1 cellular context compared by ENCODE assay signal in the genomic region with DNA sequence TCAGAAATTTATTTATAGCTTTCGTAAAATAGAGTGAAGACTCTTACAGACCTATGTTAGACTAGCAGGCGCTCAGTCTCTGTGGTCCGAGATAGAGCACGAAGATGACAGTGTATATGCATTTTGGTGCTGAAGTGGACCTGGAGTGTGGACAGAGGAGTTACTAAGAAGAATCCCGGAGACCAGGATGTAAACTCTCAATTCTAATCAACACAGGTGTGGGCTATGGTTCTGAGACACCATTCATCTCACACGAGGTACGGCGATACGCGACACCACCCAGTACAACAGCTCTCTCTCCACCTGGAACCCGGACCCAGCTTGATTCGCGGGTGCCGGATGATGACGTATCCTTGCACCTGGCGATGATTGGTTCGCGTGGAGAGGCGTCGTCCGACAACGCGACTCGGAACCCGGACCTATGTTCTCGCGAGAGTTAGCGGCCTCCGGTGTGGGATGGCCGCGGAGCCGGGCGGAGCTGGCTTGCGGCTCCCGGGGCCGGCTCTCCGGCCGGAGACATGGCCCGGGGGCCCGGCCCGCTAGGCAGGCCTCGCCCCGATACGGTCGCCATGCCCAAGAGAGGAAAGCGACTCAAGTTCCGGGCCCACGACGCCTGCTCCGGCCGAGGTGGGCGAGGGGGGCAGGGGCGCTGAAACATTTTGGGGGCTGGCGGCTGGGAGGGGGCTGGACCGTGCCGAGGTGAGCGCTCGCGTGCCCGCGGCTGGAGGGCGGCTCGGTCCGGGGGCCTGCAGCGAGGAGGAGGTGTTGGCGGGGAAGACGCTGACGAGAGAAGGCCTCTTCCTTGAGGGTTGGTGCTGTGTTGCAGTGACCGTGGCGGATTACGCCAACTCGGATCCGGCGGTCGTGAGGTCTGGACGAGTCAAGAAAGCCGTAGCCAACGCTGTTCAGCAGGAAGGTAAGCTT.
TF ChIP-seq lines count a peak whose summit lies in the region.

TSS of gene TMEM183A (plus strand) at position 427 of the 924 bp plus-strand sequence. CDS start at position 519, 92 bp downstream.

TF ChIP-seq in WTC11, 78 proteins besides CTCF, POLR2A, EP300 and RAD21 (continued from another document and continues in another):
- TF ChIP-seq AFF4 (CRISPR knock-in tag; IDR thresholded peaks at IDR 0.05; ENCODE audit: borderline replicate concordance) = no peak
- no peak for TF ChIP-seq GABPB1 (CRISPR knock-in tag; IDR thresholded peaks at IDR 0.05)
- TF ChIP-seq, protein P1, sequence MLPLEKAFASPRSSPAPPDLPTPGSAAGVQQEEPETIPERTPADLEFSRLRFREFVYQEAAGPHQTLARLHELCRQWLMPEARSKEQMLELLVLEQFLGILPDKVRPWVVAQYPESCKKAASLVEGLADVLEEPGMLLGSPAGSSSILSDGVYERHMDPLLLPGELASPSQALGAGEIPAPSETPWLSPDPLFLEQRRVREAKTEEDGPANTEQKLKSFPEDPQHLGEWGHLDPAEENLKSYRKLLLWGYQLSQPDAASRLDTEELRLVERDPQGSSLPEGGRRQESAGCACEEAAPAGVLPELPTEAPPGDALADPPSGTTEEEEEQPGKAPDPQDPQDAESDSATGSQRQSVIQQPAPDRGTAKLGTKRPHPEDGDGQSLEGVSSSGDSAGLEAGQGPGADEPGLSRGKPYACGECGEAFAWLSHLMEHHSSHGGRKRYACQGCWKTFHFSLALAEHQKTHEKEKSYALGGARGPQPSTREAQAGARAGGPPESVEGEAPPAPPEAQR (CRISPR knock-in tag; IDR thresholded peaks at IDR 0.05) = no peak
- TF ChIP-seq ZNF671 (CRISPR knock-in tag; IDR thresholded peaks at IDR 0.05) = no peak
- TF ChIP-seq, protein P2, sequence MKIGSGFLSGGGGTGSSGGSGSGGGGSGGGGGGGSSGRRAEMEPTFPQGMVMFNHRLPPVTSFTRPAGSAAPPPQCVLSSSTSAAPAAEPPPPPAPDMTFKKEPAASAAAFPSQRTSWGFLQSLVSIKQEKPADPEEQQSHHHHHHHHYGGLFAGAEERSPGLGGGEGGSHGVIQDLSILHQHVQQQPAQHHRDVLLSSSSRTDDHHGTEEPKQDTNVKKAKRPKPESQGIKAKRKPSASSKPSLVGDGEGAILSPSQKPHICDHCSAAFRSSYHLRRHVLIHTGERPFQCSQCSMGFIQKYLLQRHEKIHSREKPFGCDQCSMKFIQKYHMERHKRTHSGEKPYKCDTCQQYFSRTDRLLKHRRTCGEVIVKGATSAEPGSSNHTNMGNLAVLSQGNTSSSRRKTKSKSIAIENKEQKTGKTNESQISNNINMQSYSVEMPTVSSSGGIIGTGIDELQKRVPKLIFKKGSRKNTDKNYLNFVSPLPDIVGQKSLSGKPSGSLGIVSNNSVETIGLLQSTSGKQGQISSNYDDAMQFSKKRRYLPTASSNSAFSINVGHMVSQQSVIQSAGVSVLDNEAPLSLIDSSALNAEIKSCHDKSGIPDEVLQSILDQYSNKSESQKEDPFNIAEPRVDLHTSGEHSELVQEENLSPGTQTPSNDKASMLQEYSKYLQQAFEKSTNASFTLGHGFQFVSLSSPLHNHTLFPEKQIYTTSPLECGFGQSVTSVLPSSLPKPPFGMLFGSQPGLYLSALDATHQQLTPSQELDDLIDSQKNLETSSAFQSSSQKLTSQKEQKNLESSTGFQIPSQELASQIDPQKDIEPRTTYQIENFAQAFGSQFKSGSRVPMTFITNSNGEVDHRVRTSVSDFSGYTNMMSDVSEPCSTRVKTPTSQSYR (CRISPR knock-in tag; IDR thresholded peaks at IDR 0.05) = no peak
- no peak for TF ChIP-seq ZNF263 (CRISPR knock-in tag; IDR thresholded peaks at IDR 0.05; ENCODE audit: low read depth)
- TF ChIP-seq TEAD1 (CRISPR knock-in tag; IDR thresholded peaks at IDR 0.05) = peak; percentile 36; the same call in 1 of the 2 replicates
- no peak for TF ChIP-seq STAT6 (CRISPR knock-in tag; conservative IDR thresholded peaks at IDR 0.05; ENCODE audit: low read depth)
- TF ChIP-seq RORB (CRISPR knock-in tag; IDR thresholded peaks at IDR 0.05) = no peak
- TF ChIP-seq CREB1 (CRISPR knock-in tag; IDR thresholded peaks at IDR 0.05) = no peak; the same call in 1 of the 2 replicates
- TF ChIP-seq, protein P3, sequence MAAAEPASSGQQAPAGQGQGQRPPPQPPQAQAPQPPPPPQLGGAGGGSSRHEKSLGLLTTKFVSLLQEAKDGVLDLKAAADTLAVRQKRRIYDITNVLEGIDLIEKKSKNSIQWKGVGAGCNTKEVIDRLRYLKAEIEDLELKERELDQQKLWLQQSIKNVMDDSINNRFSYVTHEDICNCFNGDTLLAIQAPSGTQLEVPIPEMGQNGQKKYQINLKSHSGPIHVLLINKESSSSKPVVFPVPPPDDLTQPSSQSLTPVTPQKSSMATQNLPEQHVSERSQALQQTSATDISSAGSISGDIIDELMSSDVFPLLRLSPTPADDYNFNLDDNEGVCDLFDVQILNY (CRISPR knock-in tag; IDR thresholded peaks at IDR 0.05) = peak; percentile 19; the same call in 1 of the 2 replicates
- TF ChIP-seq, protein P4, sequence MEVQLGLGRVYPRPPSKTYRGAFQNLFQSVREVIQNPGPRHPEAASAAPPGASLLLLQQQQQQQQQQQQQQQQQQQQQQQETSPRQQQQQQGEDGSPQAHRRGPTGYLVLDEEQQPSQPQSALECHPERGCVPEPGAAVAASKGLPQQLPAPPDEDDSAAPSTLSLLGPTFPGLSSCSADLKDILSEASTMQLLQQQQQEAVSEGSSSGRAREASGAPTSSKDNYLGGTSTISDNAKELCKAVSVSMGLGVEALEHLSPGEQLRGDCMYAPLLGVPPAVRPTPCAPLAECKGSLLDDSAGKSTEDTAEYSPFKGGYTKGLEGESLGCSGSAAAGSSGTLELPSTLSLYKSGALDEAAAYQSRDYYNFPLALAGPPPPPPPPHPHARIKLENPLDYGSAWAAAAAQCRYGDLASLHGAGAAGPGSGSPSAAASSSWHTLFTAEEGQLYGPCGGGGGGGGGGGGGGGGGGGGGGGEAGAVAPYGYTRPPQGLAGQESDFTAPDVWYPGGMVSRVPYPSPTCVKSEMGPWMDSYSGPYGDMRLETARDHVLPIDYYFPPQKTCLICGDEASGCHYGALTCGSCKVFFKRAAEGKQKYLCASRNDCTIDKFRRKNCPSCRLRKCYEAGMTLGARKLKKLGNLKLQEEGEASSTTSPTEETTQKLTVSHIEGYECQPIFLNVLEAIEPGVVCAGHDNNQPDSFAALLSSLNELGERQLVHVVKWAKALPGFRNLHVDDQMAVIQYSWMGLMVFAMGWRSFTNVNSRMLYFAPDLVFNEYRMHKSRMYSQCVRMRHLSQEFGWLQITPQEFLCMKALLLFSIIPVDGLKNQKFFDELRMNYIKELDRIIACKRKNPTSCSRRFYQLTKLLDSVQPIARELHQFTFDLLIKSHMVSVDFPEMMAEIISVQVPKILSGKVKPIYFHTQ (CRISPR knock-in tag; IDR thresholded peaks at IDR 0.05) = peak; percentile 79; the same call in 1 of the 2 replicates
- TF ChIP-seq ERG (CRISPR knock-in tag; IDR thresholded peaks at IDR 0.05) = no peak
- TF ChIP-seq, protein P5, sequence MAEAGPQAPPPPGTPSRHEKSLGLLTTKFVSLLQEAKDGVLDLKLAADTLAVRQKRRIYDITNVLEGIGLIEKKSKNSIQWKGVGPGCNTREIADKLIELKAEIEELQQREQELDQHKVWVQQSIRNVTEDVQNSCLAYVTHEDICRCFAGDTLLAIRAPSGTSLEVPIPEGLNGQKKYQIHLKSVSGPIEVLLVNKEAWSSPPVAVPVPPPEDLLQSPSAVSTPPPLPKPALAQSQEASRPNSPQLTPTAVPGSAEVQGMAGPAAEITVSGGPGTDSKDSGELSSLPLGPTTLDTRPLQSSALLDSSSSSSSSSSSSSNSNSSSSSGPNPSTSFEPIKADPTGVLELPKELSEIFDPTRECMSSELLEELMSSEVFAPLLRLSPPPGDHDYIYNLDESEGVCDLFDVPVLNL (CRISPR knock-in tag; IDR thresholded peaks at IDR 0.05; ENCODE audit: borderline replicate concordance, low read depth) = no peak
- no peak for TF ChIP-seq JAZF1 (CRISPR knock-in tag; IDR thresholded peaks at IDR 0.05)
- TF ChIP-seq FOXK1 (CRISPR knock-in tag; IDR thresholded peaks at IDR 0.05) = peak; percentile 84; the same call in 1 of the 2 replicates
- no peak for TF ChIP-seq NFATC4 (CRISPR knock-in tag; IDR thresholded peaks at IDR 0.05)
- 0 out of 2 replicates have a peak, but pooled peaks have one; percentile 17 for TF ChIP-seq ATF2 (CRISPR knock-in tag; IDR thresholded peaks at IDR 0.05; ENCODE audit: borderline replicate concordance, low read depth)
- peak; percentile 28; the same call in 1 of the 2 replicates for TF ChIP-seq ARID4B (CRISPR knock-in tag; IDR thresholded peaks at IDR 0.05; ENCODE audit: borderline replicate concordance)
